8 cellular contexts compared by ENCODE assay signal in genomic region chr1:227734858-227735780, GRCh38. TPM values are rescaled to one million over a fixed set of nuclear protein-coding genes. Genes with fewer than 3 reads are reported as not detected.
DNase-seq lines count a peak whose midpoint lies in the region; ATAC-seq, FAIRE-seq and TF ChIP-seq lines count a peak whose summit lies in the region.

Gene JMJD4 (minus strand): TSS chr1:227735302. CDS start chr1:227735273, 29 bp downstream.
A gene with protein sequence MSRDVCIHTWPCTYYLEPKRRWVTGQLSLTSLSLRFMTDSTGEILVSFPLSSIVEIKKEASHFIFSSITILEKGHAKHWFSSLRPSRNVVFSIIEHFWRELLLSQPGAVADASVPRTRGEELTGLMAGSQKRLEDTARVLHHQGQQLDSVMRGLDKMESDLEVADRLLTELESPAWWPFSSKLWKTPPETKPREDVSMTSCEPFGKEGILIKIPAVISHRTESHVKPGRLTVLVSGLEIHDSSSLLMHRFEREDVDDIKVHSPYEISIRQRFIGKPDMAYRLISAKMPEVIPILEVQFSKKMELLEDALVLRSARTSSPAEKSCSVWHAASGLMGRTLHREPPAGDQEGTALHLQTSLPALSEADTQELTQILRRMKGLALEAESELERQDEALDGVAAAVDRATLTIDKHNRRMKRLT (plus strand): TSS chr1:227735435. CDS start chr1:227747737, 12,302 bp downstream.

- peaks cover 4 to 27% of the 10 kb centered on the region in 2 donors for H3K4me1 ChIP-seq in kidney (ENCODE audit: control insufficient read depth in 1 of 2, insufficient read depth in 1 of 2, low read depth in 1 of 2, low read length in 2 of 2)

- H3K36me3 ChIP-seq in kidney (ENCODE audit: control insufficient read depth in 1 of 2, insufficient read depth in 2 of 2, low read length in 2 of 2) = peaks cover 0 to 4% of the 10 kb centered on the region in 2 donors

- intact Hi-C loops in kidney (cut with DNase I) = no loop called here

- TF ChIP-seq CTCF in AG09319 (IDR thresholded peaks at IDR 0.05; ENCODE audit: low read depth, low read length) (no peak), kidney (IDR thresholded peaks at IDR 0.05; ENCODE audit: borderline replicate concordance, extremely low read depth, insufficient read depth) (no peak)

- peak within 1 kb of the TSS; percentile 69 to 87 for H3K9ac ChIP-seq in kidney (ENCODE audit: low read length in 2 of 2)

- peak; percentile 95 for ATAC-seq in GM19035 (IDR thresholded peaks at IDR 0.05; ENCODE audit: unreplicated experiment)
- peak; percentile 93 for ATAC-seq in HG03342 (IDR thresholded peaks at IDR 0.05; ENCODE audit: unreplicated experiment)

- no peaks in the 10 kb centered on the region for H3K9me3 ChIP-seq in kidney (ENCODE audit: control insufficient read depth in 1 of 2, low read length in 2 of 2)

- DNase-seq in AG09319 (ENCODE audit: extremely low read depth, low read depth) = peak; percentile 77
- peak; percentile 73 for DNase-seq in NCI-H446 treated with DMSO at 0.1 percent for 48 hours (lab: John Stamatoyannopoulos, UW)
- DNase-seq in activated CD4-positive, CD25-positive, alpha-beta regulatory T cell treated with anti-CD3 and anti-CD28 coated beads, Interleukin-2, amount 50 U/mL, for 72 hours = peak; percentile 94
- DNase-seq in cerebellar cortex (ENCODE audit: low spot score) = peak; percentile 87
- peak; percentile 98 for DNase-seq in kidney
- peak; percentile 90 for DNase-seq in stimulated activated CD4-positive, alpha-beta T cell treated with anti-CD3 and anti-CD28 coated beads, Interleukin-15, amount 100 ng/mL, for 1 hour (ENCODE audit: low read depth in 1 of 2, low spot score in 1 of 2)

- peak within 1 kb of the TSS; percentile 84 to 86 for H3K27ac ChIP-seq in kidney (ENCODE audit: low read depth in 2 of 2, low read length in 2 of 2)

- FAIRE-seq in kidney (lab: Jason Lieb, UNC) = no peak

- H3K4me3 ChIP-seq in kidney (ENCODE audit: low read length in 2 of 2) = peak within 1 kb of the TSS; percentile 81 to 94

RNA-seq across cellular contexts. Expression of gene JMJD4, which starts in this region (rescaled TPM):
- total RNA-seq in kidney = 15.9 TPM
- polyA plus RNA-seq in kidney (ENCODE audit: insufficient read depth, low read depth, low replicate concordance) = 12.6 TPM

RNA-seq across cellular contexts. Expression of the second gene that starts in this region (rescaled TPM):
- 32.4 TPM for total RNA-seq in kidney
- 31.6 TPM for polyA plus RNA-seq in kidney (ENCODE audit: insufficient read depth, low read depth, low replicate concordance)

Comparison
In these comparisons a context has a peak if more than half of its experiments do, and no peak if none do; other contexts are left out.
1. Peak in every context shown above with its lines: DNase-seq, ATAC-seq, H3K4me3 ChIP-seq and H3K27ac ChIP-seq.